Comparison of ENCODE assay signal across 8 cellular contexts in genomic region chr4:150722908-150723362, GRCh38.
A peak's percentile ranks its signal among the peaks of the same experiment; 100 is the strongest.
DNase-seq lines count a peak whose midpoint lies in the region; ATAC-seq, FAIRE-seq and TF ChIP-seq lines count a peak whose summit lies in the region.

No MANE protein-coding gene starts in this region.

- no peak for FAIRE-seq in urothelium cell line (lab: Jason Lieb, UNC)

- 13% methylated on average over 6 of the region's 6 CpGs for WGBS in right cardiac atrium

- intact Hi-C loops in right cardiac atrium (cut with DNase I) (no loop called here), gastrocnemius medialis (cut with DNase I; ENCODE audit: low total_unique reads) (no loop called here)

- in situ Hi-C loops in gastrocnemius medialis (cut with MboI; ENCODE audit: low sequenced_read_pairs in 4 of 4): no loop called here

- ATAC-seq in right cardiac atrium (peak; percentile 99), gastrocnemius medialis (peak; percentile 95), GM19023 (IDR thresholded peaks at IDR 0.05; ENCODE audit: unreplicated experiment) (no peak)

- H3K9me3 ChIP-seq in right cardiac atrium (ENCODE audit: control insufficient read depth, low read length): no peaks in the 10 kb centered on the region
- H3K9me3 ChIP-seq in gastrocnemius medialis: peaks cover 0 to 4% (median 0%) of the 10 kb centered on the region in 3 donors

- H3K36me3 ChIP-seq in gastrocnemius medialis: peaks cover 0 to 8% of the 10 kb centered on the region in 2 donors

- H3K27ac ChIP-seq in right cardiac atrium (ENCODE audit: low read length) (peak overlapping the region; percentile 87), gastrocnemius medialis (peak overlapping the region in 3 of 4 donors; percentile 27 to 53 (median 39))

- TF ChIP-seq CTCF in gastrocnemius medialis (IDR thresholded peaks at IDR 0.05 in 4 of 5, conservative IDR thresholded peaks at IDR 0.05 in 1 of 5): peak in 2 of 5 experiments; percentile 32 to 43

- H3K4me1 ChIP-seq in right cardiac atrium (ENCODE audit: control insufficient read depth, insufficient read depth, low read length) (peaks cover 14% of the 10 kb centered on the region), gastrocnemius medialis (peaks cover 0 to 7% of the 10 kb centered on the region in 2 donors)

- H3K27me3 ChIP-seq in right cardiac atrium (ENCODE audit: control insufficient read depth, insufficient read depth): no peaks in the 10 kb centered on the region
- H3K27me3 ChIP-seq in gastrocnemius medialis: no peaks in the 10 kb centered on the region

- no peak for TF ChIP-seq POLR2A in gastrocnemius medialis (IDR thresholded peaks at IDR 0.05)

- H3K4me3 ChIP-seq in right cardiac atrium (ENCODE audit: low read length) (no peak overlapping the region), gastrocnemius medialis (no peak overlapping the region)

- DNase-seq in HT1080 (ENCODE audit: low read depth): peak; percentile 10
- DNase-seq in brain pericyte (ENCODE audit: low read depth, low spot score): peak; percentile 38
- peak; percentile 89 to 93 (median 92) for DNase-seq in right cardiac atrium
- peak; percentile 60 to 64 for DNase-seq in gastrocnemius medialis
- DNase-seq in superior temporal gyrus (ENCODE audit: extremely low spot score): no peak
- DNase-seq in urothelium cell line (ENCODE audit: low spot score): no peak
- no peak for DNase-seq in SHP77 (lab: John Stamatoyannopoulos, UW)

Comparison
In these comparisons a context has a peak if more than half of its experiments do, and no peak if none do; other contexts are left out.
1. DNase-seq: peak in HT1080 (single experiment), brain pericyte (single experiment), right cardiac atrium (3 of 3) and gastrocnemius medialis (2 of 2); none in superior temporal gyrus (single experiment), urothelium cell line (single experiment) and SHP77 (0 of 2).